Comparison of ENCODE assay signal across 29 cellular contexts in the genomic region with DNA sequence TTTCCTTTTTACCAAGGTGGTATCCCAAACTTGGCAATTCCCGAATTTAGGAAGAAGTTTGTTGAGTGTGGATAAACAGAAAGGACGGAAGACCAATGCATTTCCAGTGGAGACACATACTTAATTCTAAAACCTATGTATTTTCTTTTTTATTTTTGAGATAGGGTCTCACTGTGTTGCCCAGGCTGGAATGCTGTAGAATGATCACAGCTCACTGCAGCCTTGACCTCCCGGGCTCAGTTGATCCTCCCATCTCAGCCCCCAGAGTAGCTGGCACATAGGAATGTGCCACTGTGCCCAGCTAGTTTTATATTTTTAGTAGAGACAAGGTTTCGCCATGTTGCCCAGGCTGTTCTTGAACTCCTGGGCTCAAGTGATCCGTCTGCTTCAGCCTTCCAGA.
"Had no signal": no experiment of that assay in that cellular context is flagged by ENCODE, and none has a peak within 500 bp of the region (broad histone marks: within the 10 kb centered on the region; RNA-seq: fewer than 3 reads in every experiment).

No MANE protein-coding gene starts in this region.

- H3K9me3 Mint-ChIP-seq: activated CD4-positive, alpha-beta memory T cell treated with anti-CD3 and anti-CD28 coated beads for 36 hours; activated CD4-positive, alpha-beta T cell treated with anti-CD3 and anti-CD28 coated beads, Interleukin-2, amount 10 ng/mL, durations not matched to agents 24 days and 14 days; activated naive CD4-positive, alpha-beta T cell treated with anti-CD3 and anti-CD28 coated beads for 36 hours; activated naive CD8-positive, alpha-beta T cell treated with anti-CD3 and anti-CD28 coated beads, Interleukin-2, amount 50 U/mL, for 24 hours; activated T-helper 1 cell treated with anti-CD3 and anti-CD28 coated beads, Interleukin-12 subunit alpha, Interleukin-12 subunit beta, Interleukin-2, Interleukin-4 antibody, amounts not matched to agents 30 ng/mL and 10 ng/mL and 1 ng/mL, durations not matched to agents 14 hours and 24 hours and 36 hours; central memory CD8-positive, alpha-beta T cell; dendritic cell treated with granulocyte-macrophage colony-stimulating factor and Interleukin-4, amounts not matched to agents 40 ng/mL and 50 ng/mL, for 4 days; natural killer cell; neural progenitor cell; type B pancreatic cell had no signal

- H3K27me3 ChIP-seq: neural progenitor cell, testis had no signal

- H3K4me1 ChIP-seq: left ventricle myocardium inferior, neural progenitor cell, testis had no signal

- H3K4me3 Mint-ChIP-seq: activated CD4-positive, alpha-beta memory T cell treated with anti-CD3 and anti-CD28 coated beads for 36 hours; activated CD4-positive, alpha-beta T cell treated with anti-CD3 and anti-CD28 coated beads, Interleukin-2, amount 10 ng/mL, durations not matched to agents 24 days and 14 days; activated naive CD4-positive, alpha-beta T cell treated with anti-CD3 and anti-CD28 coated beads for 36 hours; activated naive CD8-positive, alpha-beta T cell treated with anti-CD3 and anti-CD28 coated beads, Interleukin-2, amount 50 U/mL, for 24 hours; activated T-helper 1 cell treated with anti-CD3 and anti-CD28 coated beads, Interleukin-12 subunit alpha, Interleukin-12 subunit beta, Interleukin-2, Interleukin-4 antibody, amounts not matched to agents 30 ng/mL and 10 ng/mL and 1 ng/mL, durations not matched to agents 14 hours and 24 hours and 36 hours; central memory CD8-positive, alpha-beta T cell; dendritic cell treated with granulocyte-macrophage colony-stimulating factor and Interleukin-4, amounts not matched to agents 40 ng/mL and 50 ng/mL, for 4 days; natural killer cell; neural progenitor cell; type B pancreatic cell had no signal

- H3K4me3 ChIP-seq: left ventricle myocardium inferior, neural progenitor cell, testis had no signal

- H3K4me1 Mint-ChIP-seq: neural progenitor cell had no signal

- H3K36me3 Mint-ChIP-seq: natural killer cell had no signal

- H3K27ac Mint-ChIP-seq: activated CD4-positive, alpha-beta memory T cell treated with anti-CD3 and anti-CD28 coated beads for 36 hours; activated CD4-positive, alpha-beta T cell treated with anti-CD3 and anti-CD28 coated beads, Interleukin-2, amount 10 ng/mL, durations not matched to agents 24 days and 14 days; activated naive CD4-positive, alpha-beta T cell treated with anti-CD3 and anti-CD28 coated beads for 36 hours; activated naive CD8-positive, alpha-beta T cell treated with anti-CD3 and anti-CD28 coated beads, Interleukin-2, amount 50 U/mL, for 24 hours; activated T-helper 1 cell treated with anti-CD3 and anti-CD28 coated beads, Interleukin-12 subunit alpha, Interleukin-12 subunit beta, Interleukin-2, Interleukin-4 antibody, amounts not matched to agents 30 ng/mL and 10 ng/mL and 1 ng/mL, durations not matched to agents 14 hours and 24 hours and 36 hours; dendritic cell treated with granulocyte-macrophage colony-stimulating factor and Interleukin-4, amounts not matched to agents 40 ng/mL and 50 ng/mL, for 4 days; natural killer cell; neural progenitor cell; type B pancreatic cell had no signal

- DNase-seq: activated CD4-positive, alpha-beta memory T cell treated with anti-CD3 and anti-CD28 coated beads for 36 hours; activated CD4-positive, alpha-beta T cell treated with anti-CD3 and anti-CD28 coated beads, Interleukin-2, amount 10 ng/mL, durations not matched to agents 24 days and 14 days; activated CD4-positive, CD25-positive, alpha-beta regulatory T cell treated with anti-CD3 and anti-CD28 coated beads, Interleukin-2, amount 50 U/mL, for 72 hours; activated CD8-positive, alpha-beta memory T cell treated with anti-CD3 and anti-CD28 coated beads, Interleukin-2, amount 50 U/mL, for 4 hours; activated effector memory CD4-positive, alpha-beta T cell treated with anti-CD3 and anti-CD28 coated beads, Interleukin-2, amount 50 U/mL, for 16 hours; activated naive CD4-positive, alpha-beta T cell treated with anti-CD3 and anti-CD28 coated beads for 36 hours; activated naive CD8-positive, alpha-beta T cell treated with anti-CD3 and anti-CD28 coated beads, Interleukin-2, amount 50 U/mL, for 24 hours; activated T-cell treated with anti-CD3 and anti-CD28 coated beads, Interleukin-2, amount 50 U/mL, for 1 hour; effector CD4-positive, alpha-beta T cell; glutamatergic neuron; islet precursor cell; left ventricle myocardium inferior; midbrain; natural killer cell; occipital lobe; right cardiac atrium; stimulated activated CD4-positive, alpha-beta T cell treated with anti-CD3 and anti-CD28 coated beads, Interleukin-12 subunit alpha, Interleukin-12 subunit beta, amount 100 ng/mL, for 4 hours; stimulated activated CD4-positive, alpha-beta T cell treated with anti-CD3 and anti-CD28 coated beads, Interleukin-4, amount 100 ng/mL, for 1 hour; stimulated activated naive CD8-positive, alpha-beta T cell treated with anti-CD3 and anti-CD28 coated beads, Interleukin-15, Interleukin-2, amounts not matched to agents 100 U/mL and 50 U/mL, for 24 hours; T-helper 1 cell; testis; WERI-Rb-1 had no signal

- H3K36me3 ChIP-seq: left ventricle myocardium inferior, neural progenitor cell, WERI-Rb-1 had no signal

- H3K27ac ChIP-seq: epithelial cell of prostate, left ventricle myocardium inferior, neural progenitor cell, parathyroid adenoma, testis, WERI-Rb-1 had no signal

- ATAC-seq: activated naive CD8-positive, alpha-beta T cell treated with anti-CD3 and anti-CD28 coated beads, Interleukin-2, amount 50 U/mL, for 24 hours; natural killer cell; right cardiac atrium; stimulated activated naive CD8-positive, alpha-beta T cell treated with anti-CD3 and anti-CD28 coated beads, Interleukin-15, Interleukin-2, amounts not matched to agents 100 U/mL and 50 U/mL, for 24 hours had no signal

- H3K27me3 Mint-ChIP-seq: activated CD4-positive, alpha-beta memory T cell treated with anti-CD3 and anti-CD28 coated beads for 36 hours; activated CD4-positive, alpha-beta T cell treated with anti-CD3 and anti-CD28 coated beads, Interleukin-2, amount 10 ng/mL, durations not matched to agents 24 days and 14 days; activated naive CD8-positive, alpha-beta T cell treated with anti-CD3 and anti-CD28 coated beads, Interleukin-2, amount 50 U/mL, for 24 hours; central memory CD8-positive, alpha-beta T cell; dendritic cell treated with granulocyte-macrophage colony-stimulating factor and Interleukin-4, amounts not matched to agents 40 ng/mL and 50 ng/mL, for 4 days; type B pancreatic cell had no signal

- H3K9me3 ChIP-seq: left ventricle myocardium inferior, testis had no signal
